8 cellular contexts compared by ENCODE assay signal in the genomic region with DNA sequence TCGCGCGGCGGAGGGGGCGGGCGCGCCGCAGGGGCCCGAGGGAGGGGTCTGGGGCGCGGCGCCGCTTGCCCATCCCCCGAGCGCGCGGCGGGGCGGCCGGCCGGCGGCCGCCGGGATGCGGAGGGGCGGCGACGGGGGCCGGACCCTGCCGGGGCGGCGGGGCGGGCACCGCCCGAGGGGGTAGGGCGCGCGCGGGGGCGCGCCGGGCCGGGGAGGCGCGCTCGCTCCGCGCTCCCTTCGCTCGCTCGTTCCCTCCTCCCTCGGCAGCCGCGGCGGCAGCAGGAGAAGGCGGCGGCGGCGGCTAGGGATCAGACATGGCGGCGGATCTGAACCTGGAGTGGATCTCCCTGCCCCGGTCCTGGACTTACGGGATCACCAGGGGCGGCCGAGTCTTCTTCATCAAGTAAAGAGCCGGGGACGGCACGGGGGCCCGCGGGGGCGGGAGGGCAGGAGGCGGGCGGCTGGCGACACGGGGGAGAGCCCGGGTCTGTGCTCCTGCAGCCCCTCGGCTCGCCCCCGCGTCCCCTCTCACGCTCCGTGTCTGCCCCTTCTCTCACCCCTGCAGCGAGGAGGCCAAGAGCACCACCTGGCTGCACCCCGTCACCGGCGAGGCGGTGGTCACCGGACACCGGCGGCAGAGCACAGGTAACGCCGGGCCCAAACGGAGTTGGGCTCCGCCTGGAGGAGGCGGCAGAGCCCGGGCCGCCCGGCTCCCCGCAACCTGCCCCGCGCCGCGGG. TPM values are rescaled to one million over a fixed set of nuclear protein-coding genes. Genes with fewer than 3 reads are reported as not detected.
DNase-seq lines count a peak whose midpoint lies in the region; ATAC-seq and TF ChIP-seq lines count a peak whose summit lies in the region.

Gene PLEKHA5 (plus strand): TSS at position 248 of the 738 bp plus-strand sequence. CDS start 67 bp downstream, at position 315.

- peak within 1 kb of the TSS; percentile 60 for H3K27ac ChIP-seq in psoas muscle

- peak within 1 kb of the TSS; percentile 83 for H3K4me3 ChIP-seq in LNCaP clone FGC (ENCODE audit: low read depth, low read length)
- H3K4me3 ChIP-seq in psoas muscle, result peak within 1 kb of the TSS; percentile 77

- peak within 1 kb of the TSS; percentile 95 to 98 (median 96) for H3K27ac Mint-ChIP-seq in brain

- peak within 1 kb of the TSS; percentile 95 to 98 (median 97) for H3K4me3 Mint-ChIP-seq in brain

- H3K36me3 ChIP-seq in psoas muscle (ENCODE audit: insufficient read depth in 1 of 2, low read depth in 1 of 2), result no peaks in the 10 kb centered on the region

- H3K36me3 Mint-ChIP-seq in brain, result peaks cover 15% of the 10 kb centered on the region

- WGBS in psoas muscle, 3 donors, result 0 to 1% (median 1%) methylated on average over 22 to 96 of the region's 103 CpGs

- peaks cover 0 to 39% (median 0%) of the 10 kb centered on the region in 3 donors for H3K27me3 ChIP-seq in psoas muscle (ENCODE audit: insufficient read depth in 3 of 3, low read length in 2 of 3)

- intact Hi-C loops in psoas muscle (cut with DNase I), result no loop called here

- peaks cover 5% of the 10 kb centered on the region for H3K27me3 Mint-ChIP-seq in brain

- DNase-seq in SIG-M5 treated with dmso at 0.1 percent for 504 hours (lab: John Stamatoyannopoulos, UW; ENCODE audit: unreplicated experiment) (peak; percentile 32), SIG-M5 (lab: John Stamatoyannopoulos, UW) (no peak), LNCaP clone FGC (ENCODE audit: low read depth) (no peak), SW 1271 (lab: John Stamatoyannopoulos, UW) (peak; percentile 43 to 68), hippocampal formation (lab: John Stamatoyannopoulos, UW) (peak; percentile 47 to 53), psoas muscle (peak; percentile 72 to 76)

- TF ChIP-seq CTCF in LNCaP clone FGC (IDR thresholded peaks at IDR 0.05; ENCODE audit: control insufficient read depth, extremely low read depth, insufficient read depth) (peak; percentile 30), brain (conservative IDR thresholded peaks at IDR 0.05) (no peak), psoas muscle (IDR thresholded peaks at IDR 0.05) (no peak)

- peaks cover 17% of the 10 kb centered on the region for H3K9me3 ChIP-seq in psoas muscle

- H3K4me1 ChIP-seq in psoas muscle, result peaks cover 9% of the 10 kb centered on the region

- ATAC-seq in psoas muscle (peak; percentile 42 to 83 (median 66)), HG02885 (IDR thresholded peaks at IDR 0.05; ENCODE audit: poor library complexity, unreplicated experiment) (no peak)

- H3K9me3 Mint-ChIP-seq in brain, result peaks cover 12 to 31% (median 21%) of the 10 kb centered on the region in 5 experiments

- H3K4me1 Mint-ChIP-seq in brain, result peaks cover 37% of the 10 kb centered on the region

RNA-seq across cellular contexts. Expression of gene PLEKHA5, which starts in this region (rescaled TPM):
- polyA plus RNA-seq in brain (ENCODE audit: insufficient read depth, low read depth, low replicate concordance) (8.6 TPM), psoas muscle (under 1 TPM; 0.52 to 0.80 (median 0.73) TPM)
- total RNA-seq in psoas muscle, result 1 to 10 TPM in 3 of 4 donors, under 1 TPM in 1; 0.78 to 3.3 (median 1.2) TPM

Comparison
In these comparisons a context has a peak if more than half of its experiments do, and no peak if none do; other contexts are left out.
1. DNase-seq: peak in SIG-M5 treated with dmso at 0.1 percent for 504 hours (single experiment), SW 1271 (2 of 2), hippocampal formation (2 of 2) and psoas muscle (2 of 2); none in SIG-M5 (single experiment) and LNCaP clone FGC (single experiment).